ENCODE assay signal across 8 cellular contexts in the genomic region with DNA sequence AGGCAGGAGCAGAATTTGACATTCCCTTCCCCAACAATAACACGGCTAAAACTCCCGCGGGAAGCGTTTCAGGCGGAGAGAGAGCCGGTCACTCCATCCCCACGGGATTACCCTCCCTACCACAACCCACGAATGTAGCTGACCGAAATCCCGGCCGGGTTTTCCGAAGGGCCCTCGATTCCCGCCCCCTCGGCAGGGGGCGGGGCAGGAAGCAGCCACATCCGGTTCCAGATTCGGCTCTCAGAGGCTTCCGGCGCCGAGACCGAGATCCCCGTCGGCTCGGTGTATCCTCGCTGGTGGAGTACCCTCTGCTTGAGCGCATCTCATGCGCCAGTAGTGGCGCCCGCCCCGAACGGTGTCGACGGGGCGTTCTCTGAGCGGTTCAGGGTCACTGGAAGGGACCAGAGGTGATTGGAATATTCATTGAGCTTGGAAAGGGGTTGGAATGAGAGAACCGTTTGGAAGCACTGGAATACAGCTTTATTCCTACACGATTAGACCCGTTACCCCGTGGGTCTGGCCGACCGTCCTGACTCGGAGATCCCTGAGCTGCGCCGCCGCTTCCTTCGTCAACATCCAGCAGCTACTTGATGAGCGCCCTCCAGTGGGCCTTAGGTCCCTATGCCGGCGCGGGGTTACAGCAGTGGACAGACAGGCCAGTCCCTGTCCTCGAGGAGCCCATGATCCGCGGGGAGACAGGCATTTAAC. TPM values are rescaled to one million over a fixed set of nuclear protein-coding genes. Genes with fewer than 3 reads are reported as not detected.
DNase-seq lines count a peak whose midpoint lies in the region; ATAC-seq and TF ChIP-seq lines count a peak whose summit lies in the region.

No MANE protein-coding gene starts in this region.

- intact Hi-C loops in left cardiac atrium (cut with DNase I) (no loop called here), prostate gland (cut with DNase I) (loop anchor here (2.0 kb wide), 1 partner anchor 27 kb away; the partner anchor contains the start of gene RPS18)

- peak overlapping the region; percentile 95 to 99 (median 99) for H3K4me3 Mint-ChIP-seq in T-cell

- H3K4me1 Mint-ChIP-seq in T-cell, result peaks cover 34 to 59% (median 42%) of the 10 kb centered on the region in 3 donors

- H3K9me3 ChIP-seq in prostate gland, result no peaks in the 10 kb centered on the region

- WGBS in prostate gland, result 0% methylated on average over 54 of the region's 54 CpGs

- peak overlapping the region; percentile 64 to 70 for H3K4me3 ChIP-seq in prostate gland

- in situ Hi-C loops in GM13977 (cut with MboI; ENCODE audit: low pct_unique_long_range_greater_than_20kb, low sequenced_read_pairs, unreplicated experiment), result no loop called here

- TF ChIP-seq CTCF in GM13977 (IDR thresholded peaks at IDR 0.05; ENCODE audit: extremely low read depth, insufficient read depth, missing control alignments) (peak; percentile 81), prostate gland (IDR thresholded peaks at IDR 0.05) (peak; percentile 40 to 78 (median 76))

- peaks cover 0 to 3% of the 10 kb centered on the region in 2 donors for H3K36me3 ChIP-seq in prostate gland

- H3K27ac Mint-ChIP-seq in T-cell, result peak overlapping the region; percentile 99 to 100

- no peaks in the 10 kb centered on the region for H3K27me3 Mint-ChIP-seq in T-cell

- H3K4me1 ChIP-seq in prostate gland (replicated peaks), result peaks cover 2% of the 10 kb centered on the region

- no peaks in the 10 kb centered on the region for H3K27me3 ChIP-seq in prostate gland (replicated peaks; ENCODE audit: insufficient read depth)

- DNase-seq in GM13977 (ENCODE audit: low spot score) (peak; percentile 92), NCI-H146 treated with DMSO at 0.1 percent for 48 hours (lab: John Stamatoyannopoulos, UW; ENCODE audit: unreplicated experiment) (peak; percentile 76), T-cell (peak; percentile 88 to 95 (median 93)), amniotic epithelial cell (ENCODE audit: low read depth) (peak; percentile 90), left cardiac atrium (peak; percentile 95), prostate gland (ENCODE audit: low spot score) (peak; percentile 88), ureter (ENCODE audit: low spot score) (peak; percentile 95)

- CTCF ChIA-PET in T-cell (lab: Charles Lee), result interaction anchor here (0.6 to 1.6 kb wide), 15 partner anchors 9 to 437 kb away, joined by 3 to 16 read pairs (median 4); partner anchors contain the start of genes WDR46 (in 2 of the 2), B3GALT4 (in 1 of the 2), PFDN6 (in 1 of the 2) and RPS18 (in 1 of the 2)

- TF ChIP-seq POLR2A in prostate gland (IDR thresholded peaks at IDR 0.05), result peak; percentile 51

- peaks cover 26% of the 10 kb centered on the region for H3K36me3 Mint-ChIP-seq in T-cell

- H3K9me3 Mint-ChIP-seq in T-cell, result no peaks in the 10 kb centered on the region

- H3K27ac ChIP-seq in prostate gland, result peak overlapping the region; percentile 95 to 96

- POLR2A ChIA-PET in T-cell (lab: Charles Lee), result interaction anchor here (0.6 to 1.2 kb wide), 9 partner anchors 10 to 328 kb away, joined by 3 to 11 read pairs (median 4); partner anchors contain the start of genes B3GALT4 (in 2 of the 2), RPS18 (in 1 of the 2), VPS52 (in 1 of the 2) and ZBTB22 (in 1 of the 2)

- ATAC-seq in HG02885 (IDR thresholded peaks at IDR 0.05; ENCODE audit: poor library complexity, unreplicated experiment) (peak; percentile 77), T-cell (replicated peaks in 1 of 4) (peak; percentile 82 to 84 (median 84)), left cardiac atrium (peak; percentile 76 to 84)

RNA-seq across cellular contexts. Expression of gene RGL2, which starts 0.6 kb away (rescaled TPM):
- total RNA-seq in T-cell (10 to 100 TPM; 55.9 to 72.0 (median 66.0) TPM), left cardiac atrium (10 to 100 TPM; 48.5 to 54.3 TPM), prostate gland (100 to 1,000 TPM in 1 of 2 donors, 10 to 100 TPM in 1; 98.7 to 107 TPM), ureter (163 TPM)

RNA-seq across cellular contexts. Expression of gene PFDN6, which starts 10.0 kb away (rescaled TPM):
- total RNA-seq in T-cell (10 to 100 TPM; 16.1 to 51.4 (median 40.5) TPM), left cardiac atrium (10 to 100 TPM; 43.9 to 47.5 TPM), prostate gland (10 to 100 TPM; 24.1 to 59.7 TPM), ureter (49.9 TPM)

RNA-seq across cellular contexts. Expression of gene WDR46, which starts 10.4 kb away (rescaled TPM):
- total RNA-seq in T-cell, result 10 to 100 TPM; 38.3 to 74.4 (median 60.4) TPM
- total RNA-seq in left cardiac atrium, result 10 to 100 TPM; 19.0 to 31.6 TPM
- 10 to 100 TPM; 41.3 to 47.2 TPM for total RNA-seq in prostate gland
- total RNA-seq in ureter, result 53.8 TPM

RNA-seq across cellular contexts. Expression of gene TAPBP, which starts 14.5 kb away (rescaled TPM):
- total RNA-seq in T-cell (100 to 1,000 TPM; 224 to 271 (median 254) TPM), left cardiac atrium (10 to 100 TPM; 74.0 to 80.9 TPM), prostate gland (100 to 1,000 TPM; 190 to 192 TPM), ureter (132 TPM)

RNA-seq across cellular contexts. Expression of gene ZBTB22, which starts 18.2 kb away (rescaled TPM):
- total RNA-seq in T-cell (10 to 100 TPM; 17.6 to 32.0 (median 26.3) TPM), left cardiac atrium (10 to 100 TPM; 14.1 to 15.7 TPM), prostate gland (10 to 100 TPM; 25.1 to 27.5 TPM), ureter (24.2 TPM)

Comparison
In these comparisons a context has a peak if more than half of its experiments do, and no peak if none do; other contexts are left out.
1. Peak in every context shown above with its lines: DNase-seq, ATAC-seq, H3K4me3 ChIP-seq and H3K27ac ChIP-seq.